ENCODE assay signal across 20 cellular contexts in the genomic region with DNA sequence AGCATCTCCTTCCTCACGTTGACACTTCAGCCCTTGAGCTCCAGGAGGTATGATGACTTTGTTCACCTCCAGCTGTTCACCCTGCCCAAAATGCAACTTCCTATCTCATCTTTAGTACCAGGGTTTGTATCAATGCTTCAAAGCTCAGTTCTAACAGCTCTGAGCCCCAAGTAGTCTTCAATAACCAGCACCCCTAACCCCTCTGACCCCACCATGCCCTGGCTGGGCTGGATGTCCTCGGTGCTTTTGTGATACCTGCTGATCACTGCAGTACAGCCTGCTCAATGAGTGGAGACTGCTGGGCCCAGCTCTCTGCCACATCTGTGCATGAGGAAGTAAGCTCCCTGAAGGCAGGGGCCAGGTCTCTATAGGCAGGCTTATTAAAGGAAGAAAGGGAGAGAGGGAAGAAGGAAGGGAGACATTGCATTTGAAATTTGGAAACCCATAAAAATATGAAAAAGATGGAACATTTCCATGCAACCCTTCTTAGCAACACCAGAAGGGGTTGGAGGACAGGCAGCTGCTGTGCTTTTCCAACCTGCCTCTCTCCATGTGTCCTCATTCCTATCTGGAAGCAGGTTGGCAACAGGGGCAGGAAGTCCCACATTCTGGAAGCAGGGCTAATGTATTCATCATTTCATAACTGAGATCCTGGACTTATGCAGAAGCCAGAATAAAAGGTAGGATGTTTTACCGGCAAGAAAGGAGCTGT.
DNase-seq lines count a peak whose midpoint lies in the region; ATAC-seq and TF ChIP-seq lines count a peak whose summit lies in the region.
"Had no signal": no experiment of that assay in that cellular context is flagged by ENCODE, and none has a peak within 500 bp of the region (broad histone marks: within the 10 kb centered on the region; RNA-seq: fewer than 3 reads in every experiment).

No MANE protein-coding gene starts in this region.

- DNase-seq in right atrium auricular region (ENCODE audit: low spot score) (peak; percentile 38), Right ventricle myocardium superior (no peak), coronary artery (ENCODE audit: low spot score) (peak; percentile 28), glomerular visceral epithelial cell (ENCODE audit: extremely low spot score) (no peak), NCI-H748 treated with DMSO at 0.1 percent for 48 hours (lab: John Stamatoyannopoulos, UW) (no peak)
- DNase-seq in naive thymus-derived CD8-positive, alpha-beta T cell = no peak
- DNase-seq: C1 segment of cervical spinal cord, COR-L47, DMS 273 treated with DMSO at 0.1 percent for 48 hours, DND-41, H7, MV-4-11, NCI-H1417, NCI-H187, NCI-H226, NCI-H524, SHP77 treated with DMSO at 0.1 percent for 48 hours had no signal

- H3K4me1 Mint-ChIP-seq in naive thymus-derived CD8-positive, alpha-beta T cell = peaks cover 19 to 54% (median 51%) of the 10 kb centered on the region in 4 donors

- H3K4me3 ChIP-seq in right atrium auricular region (no peak overlapping the region), coronary artery (no peak overlapping the region)

- peak overlapping the region in 8 of 10 donors; percentile 11 to 95 (median 42) for H3K27ac Mint-ChIP-seq in naive thymus-derived CD8-positive, alpha-beta T cell

- no peaks in the 10 kb centered on the region for H3K9me3 Mint-ChIP-seq in naive thymus-derived CD8-positive, alpha-beta T cell

- no peaks in the 10 kb centered on the region for H3K27me3 ChIP-seq in right atrium auricular region

- no peak for ATAC-seq in Right ventricle myocardium superior (ENCODE audit: poor library complexity)
- no peak for ATAC-seq in naive thymus-derived CD8-positive, alpha-beta T cell
- ATAC-seq in HG02852 (IDR thresholded peaks at IDR 0.05; ENCODE audit: unreplicated experiment) = no peak
- ATAC-seq: HepG2 had no signal

- no peaks in the 10 kb centered on the region for H3K36me3 ChIP-seq in right atrium auricular region

- TF ChIP-seq CTCF in right atrium auricular region (IDR thresholded peaks at IDR 0.05) = no peak
- TF ChIP-seq CTCF in coronary artery (IDR thresholded peaks at IDR 0.05) = no peak

- intact Hi-C loops in Right ventricle myocardium superior (cut with DNase I) = no loop called here

- H3K4me3 Mint-ChIP-seq in naive thymus-derived CD8-positive, alpha-beta T cell = no peak overlapping the region

- H3K36me3 Mint-ChIP-seq in naive thymus-derived CD8-positive, alpha-beta T cell = no peaks in the 10 kb centered on the region

- no peaks in the 10 kb centered on the region for H3K27me3 Mint-ChIP-seq in naive thymus-derived CD8-positive, alpha-beta T cell

- H3K27ac ChIP-seq in right atrium auricular region = no peak overlapping the region
- no peak overlapping the region for H3K27ac ChIP-seq in coronary artery
- H3K27ac ChIP-seq: KMS-11 had no signal

- H3K9me3 ChIP-seq in right atrium auricular region = no peaks in the 10 kb centered on the region

- no peaks in the 10 kb centered on the region for H3K4me1 ChIP-seq in right atrium auricular region

- POLR2A ChIA-PET in naive thymus-derived CD8-positive, alpha-beta T cell (lab: Charles Lee) = interaction anchor here (0.5 kb wide), 1 partner anchor 986 kb away, joined by 3 read pairs; no protein-coding TSS in a partner anchor

Comparison
In these comparisons a context has a peak if more than half of its experiments do, and no peak if none do; other contexts are left out.
1. DNase-seq: peak in right atrium auricular region (single experiment) and coronary artery (single experiment); none in Right ventricle myocardium superior (single experiment), naive thymus-derived CD8-positive, alpha-beta T cell (0 of 10), glomerular visceral epithelial cell (single experiment) and NCI-H748 treated with DMSO at 0.1 percent for 48 hours (single experiment).